ENCODE assay signal across 1 cellular context in the genomic region with DNA sequence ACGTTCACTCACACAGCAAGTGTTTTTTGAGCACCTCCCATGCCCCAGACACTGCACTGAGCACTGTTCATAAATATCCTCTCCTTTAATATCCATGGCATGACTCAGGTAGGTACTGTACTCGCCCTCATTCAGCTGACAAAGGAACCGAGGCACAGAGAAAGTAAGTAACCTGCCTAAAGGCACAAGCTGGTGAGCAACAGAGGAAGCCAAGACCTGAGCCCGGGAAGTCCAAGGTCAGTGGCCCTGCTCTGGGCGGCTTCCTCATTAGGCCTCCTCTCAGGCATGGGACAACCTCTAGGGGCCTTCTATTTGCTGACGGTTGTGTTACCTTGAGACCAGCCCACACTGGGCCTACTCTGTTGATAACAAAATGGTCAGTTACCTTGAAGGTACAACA.
TF ChIP-seq lines count a peak whose summit lies in the region.

No MANE protein-coding gene starts in this region.

TF ChIP-seq in WTC11, 78 proteins besides CTCF, POLR2A, EP300 and RAD21 (continued from another document):
- TF ChIP-seq, protein P1, sequence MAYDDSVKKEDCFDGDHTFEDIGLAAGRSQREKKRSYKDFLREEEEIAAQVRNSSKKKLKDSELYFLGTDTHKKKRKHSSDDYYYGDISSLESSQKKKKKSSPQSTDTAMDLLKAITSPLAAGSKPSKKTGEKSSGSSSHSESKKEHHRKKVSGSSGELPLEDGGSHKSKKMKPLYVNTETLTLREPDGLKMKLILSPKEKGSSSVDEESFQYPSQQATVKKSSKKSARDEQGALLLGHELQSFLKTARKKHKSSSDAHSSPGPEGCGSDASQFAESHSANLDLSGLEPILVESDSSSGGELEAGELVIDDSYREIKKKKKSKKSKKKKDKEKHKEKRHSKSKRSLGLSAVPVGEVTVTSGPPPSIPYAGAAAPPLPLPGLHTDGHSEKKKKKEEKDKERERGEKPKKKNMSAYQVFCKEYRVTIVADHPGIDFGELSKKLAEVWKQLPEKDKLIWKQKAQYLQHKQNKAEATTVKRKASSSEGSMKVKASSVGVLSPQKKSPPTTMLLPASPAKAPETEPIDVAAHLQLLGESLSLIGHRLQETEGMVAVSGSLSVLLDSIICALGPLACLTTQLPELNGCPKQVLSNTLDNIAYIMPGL (CRISPR knock-in tag; IDR thresholded peaks at IDR 0.05): no peak
- TF ChIP-seq FOXK1 (CRISPR knock-in tag; IDR thresholded peaks at IDR 0.05): no peak
- TF ChIP-seq RORB (CRISPR knock-in tag; IDR thresholded peaks at IDR 0.05): no peak
- no peak for TF ChIP-seq NR3C1 (CRISPR knock-in tag; conservative IDR thresholded peaks at IDR 0.05; ENCODE audit: low read depth)
- TF ChIP-seq, protein P2, sequence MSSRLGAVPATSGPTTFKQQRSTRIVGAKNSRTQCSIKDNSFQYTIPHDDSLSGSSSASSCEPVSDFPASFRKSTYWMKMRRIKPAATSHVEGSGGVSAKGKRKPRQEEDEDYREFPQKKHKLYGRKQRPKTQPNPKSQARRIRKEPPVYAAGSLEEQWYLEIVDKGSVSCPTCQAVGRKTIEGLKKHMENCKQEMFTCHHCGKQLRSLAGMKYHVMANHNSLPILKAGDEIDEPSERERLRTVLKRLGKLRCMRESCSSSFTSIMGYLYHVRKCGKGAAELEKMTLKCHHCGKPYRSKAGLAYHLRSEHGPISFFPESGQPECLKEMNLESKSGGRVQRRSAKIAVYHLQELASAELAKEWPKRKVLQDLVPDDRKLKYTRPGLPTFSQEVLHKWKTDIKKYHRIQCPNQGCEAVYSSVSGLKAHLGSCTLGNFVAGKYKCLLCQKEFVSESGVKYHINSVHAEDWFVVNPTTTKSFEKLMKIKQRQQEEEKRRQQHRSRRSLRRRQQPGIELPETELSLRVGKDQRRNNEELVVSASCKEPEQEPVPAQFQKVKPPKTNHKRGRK (CRISPR knock-in tag; IDR thresholded peaks at IDR 0.05; ENCODE audit: borderline replicate concordance): no peak
- no peak for TF ChIP-seq FOXJ3 (CRISPR knock-in tag; IDR thresholded peaks at IDR 0.05; ENCODE audit: borderline replicate concordance)
- TF ChIP-seq, protein P3, sequence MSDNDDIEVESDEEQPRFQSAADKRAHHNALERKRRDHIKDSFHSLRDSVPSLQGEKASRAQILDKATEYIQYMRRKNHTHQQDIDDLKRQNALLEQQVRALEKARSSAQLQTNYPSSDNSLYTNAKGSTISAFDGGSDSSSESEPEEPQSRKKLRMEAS (CRISPR knock-in tag; IDR thresholded peaks at IDR 0.05): no peak
- no peak for TF ChIP-seq TP53 (CRISPR knock-in tag; IDR thresholded peaks at IDR 0.05)
- TF ChIP-seq, protein P4, sequence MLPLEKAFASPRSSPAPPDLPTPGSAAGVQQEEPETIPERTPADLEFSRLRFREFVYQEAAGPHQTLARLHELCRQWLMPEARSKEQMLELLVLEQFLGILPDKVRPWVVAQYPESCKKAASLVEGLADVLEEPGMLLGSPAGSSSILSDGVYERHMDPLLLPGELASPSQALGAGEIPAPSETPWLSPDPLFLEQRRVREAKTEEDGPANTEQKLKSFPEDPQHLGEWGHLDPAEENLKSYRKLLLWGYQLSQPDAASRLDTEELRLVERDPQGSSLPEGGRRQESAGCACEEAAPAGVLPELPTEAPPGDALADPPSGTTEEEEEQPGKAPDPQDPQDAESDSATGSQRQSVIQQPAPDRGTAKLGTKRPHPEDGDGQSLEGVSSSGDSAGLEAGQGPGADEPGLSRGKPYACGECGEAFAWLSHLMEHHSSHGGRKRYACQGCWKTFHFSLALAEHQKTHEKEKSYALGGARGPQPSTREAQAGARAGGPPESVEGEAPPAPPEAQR (CRISPR knock-in tag; IDR thresholded peaks at IDR 0.05): no peak
- TF ChIP-seq, protein P5, sequence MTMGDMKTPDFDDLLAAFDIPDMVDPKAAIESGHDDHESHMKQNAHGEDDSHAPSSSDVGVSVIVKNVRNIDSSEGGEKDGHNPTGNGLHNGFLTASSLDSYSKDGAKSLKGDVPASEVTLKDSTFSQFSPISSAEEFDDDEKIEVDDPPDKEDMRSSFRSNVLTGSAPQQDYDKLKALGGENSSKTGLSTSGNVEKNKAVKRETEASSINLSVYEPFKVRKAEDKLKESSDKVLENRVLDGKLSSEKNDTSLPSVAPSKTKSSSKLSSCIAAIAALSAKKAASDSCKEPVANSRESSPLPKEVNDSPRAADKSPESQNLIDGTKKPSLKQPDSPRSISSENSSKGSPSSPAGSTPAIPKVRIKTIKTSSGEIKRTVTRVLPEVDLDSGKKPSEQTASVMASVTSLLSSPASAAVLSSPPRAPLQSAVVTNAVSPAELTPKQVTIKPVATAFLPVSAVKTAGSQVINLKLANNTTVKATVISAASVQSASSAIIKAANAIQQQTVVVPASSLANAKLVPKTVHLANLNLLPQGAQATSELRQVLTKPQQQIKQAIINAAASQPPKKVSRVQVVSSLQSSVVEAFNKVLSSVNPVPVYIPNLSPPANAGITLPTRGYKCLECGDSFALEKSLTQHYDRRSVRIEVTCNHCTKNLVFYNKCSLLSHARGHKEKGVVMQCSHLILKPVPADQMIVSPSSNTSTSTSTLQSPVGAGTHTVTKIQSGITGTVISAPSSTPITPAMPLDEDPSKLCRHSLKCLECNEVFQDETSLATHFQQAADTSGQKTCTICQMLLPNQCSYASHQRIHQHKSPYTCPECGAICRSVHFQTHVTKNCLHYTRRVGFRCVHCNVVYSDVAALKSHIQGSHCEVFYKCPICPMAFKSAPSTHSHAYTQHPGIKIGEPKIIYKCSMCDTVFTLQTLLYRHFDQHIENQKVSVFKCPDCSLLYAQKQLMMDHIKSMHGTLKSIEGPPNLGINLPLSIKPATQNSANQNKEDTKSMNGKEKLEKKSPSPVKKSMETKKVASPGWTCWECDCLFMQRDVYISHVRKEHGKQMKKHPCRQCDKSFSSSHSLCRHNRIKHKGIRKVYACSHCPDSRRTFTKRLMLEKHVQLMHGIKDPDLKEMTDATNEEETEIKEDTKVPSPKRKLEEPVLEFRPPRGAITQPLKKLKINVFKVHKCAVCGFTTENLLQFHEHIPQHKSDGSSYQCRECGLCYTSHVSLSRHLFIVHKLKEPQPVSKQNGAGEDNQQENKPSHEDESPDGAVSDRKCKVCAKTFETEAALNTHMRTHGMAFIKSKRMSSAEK (CRISPR knock-in tag; IDR thresholded peaks at IDR 0.05; ENCODE audit: borderline replicate concordance): no peak
- TF ChIP-seq ZNF396 (CRISPR knock-in tag; IDR thresholded peaks at IDR 0.05; ENCODE audit: borderline replicate concordance): no peak
- TF ChIP-seq SP1 (CRISPR knock-in tag; conservative IDR thresholded peaks at IDR 0.05): no peak
- TF ChIP-seq TEAD4 (CRISPR knock-in tag; IDR thresholded peaks at IDR 0.05): no peak
